ENCODE assay signal across 20 cellular contexts in genomic region chr10:127081946-127082345, GRCh38.
DNase-seq lines count a peak whose midpoint lies in the region; ATAC-seq, FAIRE-seq and TF ChIP-seq lines count a peak whose summit lies in the region.
"Had no signal": no experiment of that assay in that cellular context is flagged by ENCODE, and none has a peak within 500 bp of the region (broad histone marks: within the 10 kb centered on the region; RNA-seq: fewer than 3 reads in every experiment).

No MANE protein-coding gene starts in this region.

- H3K27ac ChIP-seq in endothelial cell of umbilical vein (ENCODE audit: insufficient read depth, low read depth, low read length) = peak overlapping the region; percentile 16

- no peaks in the 10 kb centered on the region for H3K4me1 Mint-ChIP-seq in Caco-2 (ENCODE audit: low read depth, unreplicated experiment)
- H3K4me1 Mint-ChIP-seq: B cell; CD4-positive, alpha-beta memory T cell had no signal

- DNase-seq in MV-4-11 (lab: John Stamatoyannopoulos, UW) (peak; percentile 95), dermis blood vessel endothelial cell (peak; percentile 58), endothelial cell of umbilical vein (ENCODE audit: low read depth, low spot score) (peak; percentile 65), ureter (ENCODE audit: low spot score) (peak; percentile 17), OCI-M2 (lab: John Stamatoyannopoulos, UW; ENCODE audit: unreplicated experiment) (no peak), Caco-2 (no peak)
- DNase-seq: ACHN; C1 segment of cervical spinal cord; CD4-positive, alpha-beta memory T cell; DMS153; DMS79 treated with DMSO at 0.1 percent for 48 hours; EL; GOT3; H9 had no signal

- no peak for ATAC-seq in HG02884 (IDR thresholded peaks at IDR 0.05; ENCODE audit: unreplicated experiment)

- POLR2A ChIA-PET in endothelial cell of umbilical vein (lab: Charles Lee) (no interaction called here), Caco-2 (lab: Charles Lee) (no interaction called here)

- intact Hi-C loops in endothelial cell of umbilical vein (cut with micrococcal nuclease) = loop anchor here (10.0 kb wide), 1 partner anchor 177 kb away; the partner anchor contains the start of gene DOCK1
- intact Hi-C loops in Caco-2 (cut with micrococcal nuclease; ENCODE audit: unreplicated experiment) = no loop called here

- no peaks in the 10 kb centered on the region for H3K27me3 ChIP-seq in endothelial cell of umbilical vein (ENCODE audit: control insufficient read depth in 2 of 2, insufficient read depth in 2 of 2, low read length in 2 of 2)
- no peaks in the 10 kb centered on the region for H3K27me3 ChIP-seq in Caco-2 (replicated peaks; ENCODE audit: control insufficient read depth, insufficient read depth, low read length)

- peak; percentile 78 for FAIRE-seq in endothelial cell of umbilical vein (lab: Jason Lieb, UNC)
- FAIRE-seq: D721Med, G401.6, GM12891, GM19239 had no signal

- no peaks in the 10 kb centered on the region for H3K27me3 Mint-ChIP-seq in Caco-2 (ENCODE audit: insufficient read depth, unreplicated experiment)
- H3K27me3 Mint-ChIP-seq: B cell; CD4-positive, alpha-beta memory T cell had no signal

- H4K20me1 ChIP-seq in endothelial cell of umbilical vein (replicated peaks; ENCODE audit: control insufficient read depth, extremely low read depth, insufficient read depth, low read length) = no peaks in the 10 kb centered on the region

- peaks cover 29% of the 10 kb centered on the region for H3K36me3 Mint-ChIP-seq in Caco-2 (ENCODE audit: insufficient read depth, unreplicated experiment)
- H3K36me3 Mint-ChIP-seq: CD4-positive, alpha-beta memory T cell had no signal

- no peak overlapping the region for H3K4me2 ChIP-seq in endothelial cell of umbilical vein (ENCODE audit: insufficient read depth, low read length)

- peaks cover 9% of the 10 kb centered on the region for H3K9me3 Mint-ChIP-seq in Caco-2 (ENCODE audit: unreplicated experiment)

- no peak overlapping the region for H3K4me3 Mint-ChIP-seq in Caco-2 (ENCODE audit: unreplicated experiment)
- H3K4me3 Mint-ChIP-seq: B cell; CD4-positive, alpha-beta memory T cell; H9 had no signal

- no peak overlapping the region for H3K9ac ChIP-seq in endothelial cell of umbilical vein (replicated peaks; ENCODE audit: extremely low read depth, insufficient read depth, low read length)

- H3K9me3 ChIP-seq in endothelial cell of umbilical vein (replicated peaks; ENCODE audit: control insufficient read depth, insufficient read depth, low read length) = no peaks in the 10 kb centered on the region
- H3K9me3 ChIP-seq in Caco-2 = no peaks in the 10 kb centered on the region

- no peaks in the 10 kb centered on the region for H3K9me1 ChIP-seq in endothelial cell of umbilical vein (replicated peaks; ENCODE audit: control insufficient read depth, extremely low read depth, insufficient read depth, low read length)

- no peak for TF ChIP-seq CTCF in endothelial cell of umbilical vein (IDR thresholded peaks at IDR 0.05; ENCODE audit: extremely low read depth in 1 of 2, insufficient read depth in 1 of 2, low read depth in 1 of 2, low read length in 2 of 2)
- TF ChIP-seq CTCF in Caco-2 (IDR thresholded peaks at IDR 0.05; ENCODE audit: insufficient read depth in 1 of 2, low read depth in 1 of 2, low read length in 1 of 2, severe bottlenecking in 1 of 2, unreplicated experiment in 1 of 2) = no peak

- dilution Hi-C loops in endothelial cell of umbilical vein (cut with MboI; ENCODE audit: extremely low pct_ligation_motif_present, low sequenced_read_pairs) = no loop called here

- BruUV-seq in endothelial cell of umbilical vein (replicated peaks; lab: Mats Ljungman, UMichigan) (no TSS peak), Caco-2 (replicated peaks; lab: Mats Ljungman, UMichigan) (no TSS peak)

- no peaks in the 10 kb centered on the region for H3K79me2 ChIP-seq in endothelial cell of umbilical vein (ENCODE audit: control insufficient read depth, insufficient read depth, low read length)

- CTCF ChIA-PET in endothelial cell of umbilical vein (lab: Charles Lee) (no interaction called here), Caco-2 (lab: Charles Lee) (no interaction called here)

- no peak overlapping the region for H3K27ac Mint-ChIP-seq in Caco-2 (ENCODE audit: unreplicated experiment)
- H3K27ac Mint-ChIP-seq: B cell; CD4-positive, alpha-beta memory T cell had no signal

- H3K4me1 ChIP-seq in endothelial cell of umbilical vein (ENCODE audit: control insufficient read depth, extremely low read depth, insufficient read depth, low read length) (peaks cover 13% of the 10 kb centered on the region), Caco-2 (no peaks in the 10 kb centered on the region)

- H2AFZ ChIP-seq in endothelial cell of umbilical vein (ENCODE audit: low read depth, low read length) = no peak overlapping the region

- H3K36me3 ChIP-seq in endothelial cell of umbilical vein (ENCODE audit: control insufficient read depth in 2 of 2, extremely low read depth in 1 of 2, insufficient read depth in 2 of 2, low read length in 2 of 2) (peaks cover 2 to 3% of the 10 kb centered on the region in 2 experiments), Caco-2 (ENCODE audit: control insufficient read depth, insufficient read depth, low read length) (peaks cover 2% of the 10 kb centered on the region)

- TF ChIP-seq POLR2A in endothelial cell of umbilical vein (IDR thresholded peaks at IDR 0.05; ENCODE audit: low read depth, low read length) = no peak

- no peak overlapping the region for H3K4me3 ChIP-seq in endothelial cell of umbilical vein (replicated peaks in 1 of 3; ENCODE audit: insufficient read depth in 1 of 3, low read depth in 1 of 3, low read length in 3 of 3)
- H3K4me3 ChIP-seq in Caco-2 (ENCODE audit: low read depth, low read length) = no peak overlapping the region

TF ChIP-seq in endothelial cell of umbilical vein, 7 proteins besides CTCF, POLR2A, EP300 and RAD21:
- TF ChIP-seq MYC (IDR thresholded peaks at IDR 0.05; ENCODE audit: low read depth, low read length) (no peak), JUN (IDR thresholded peaks at IDR 0.05; ENCODE audit: borderline replicate concordance, insufficient read depth, insufficient read length, low read depth) (no peak), EZH2 (IDR thresholded peaks at IDR 0.05; ENCODE audit: borderline replicate concordance, low read depth, low read length, severe bottlenecking) (no peak), MAX (IDR thresholded peaks at IDR 0.05; ENCODE audit: insufficient read depth, insufficient read length) (no peak), POLR2AphosphoS5 (IDR thresholded peaks at IDR 0.05; ENCODE audit: insufficient read depth, low read depth, low read length) (no peak)
TF ChIP-seq in endothelial cell of umbilical vein: peak in this region for 0.

Comparison
In these comparisons a context has a peak if more than half of its experiments do, and no peak if none do; other contexts are left out.
1. DNase-seq: peak in MV-4-11 (single experiment), dermis blood vessel endothelial cell (single experiment), endothelial cell of umbilical vein (single experiment) and ureter (single experiment); none in OCI-M2 (single experiment) and Caco-2 (0 of 2).